ENCODE assay signal across 19 cellular contexts in genomic region chr16:70158261-70158939, GRCh38. TPM values are rescaled to one million over a fixed set of nuclear protein-coding genes. Genes with fewer than 3 reads are reported as not detected.
DNase-seq lines count a peak whose midpoint lies in the region; ATAC-seq, FAIRE-seq and TF ChIP-seq lines count a peak whose summit lies in the region.
"Had no signal": no experiment of that assay in that cellular context is flagged by ENCODE, and none has a peak within 500 bp of the region (broad histone marks: within the 10 kb centered on the region; RNA-seq: fewer than 3 reads in every experiment).

No MANE protein-coding gene starts in this region.

- no peak overlapping the region for H2AFZ ChIP-seq in GM23338

- peak; percentile 42; the same call in 2 of the 3 replicates for ATAC-seq in GM23338
- no peak for ATAC-seq in body of pancreas
- no peak for ATAC-seq in upper lobe of right lung
- ATAC-seq: activated naive CD8-positive, alpha-beta T cell treated with anti-CD3 and anti-CD28 coated beads, Interleukin-2, amount 50 U/mL, for 24 hours; gastroesophageal sphincter had no signal

- no peak overlapping the region for H3K4me2 ChIP-seq in GM23338

- no peak for TF ChIP-seq EP300 in tibial nerve (IDR thresholded peaks at IDR 0.05)

- no peak overlapping the region for H3K27ac Mint-ChIP-seq in CD14-positive monocyte
- H3K27ac Mint-ChIP-seq in GM23338, result no peak overlapping the region
- H3K27ac Mint-ChIP-seq: activated naive CD8-positive, alpha-beta T cell treated with anti-CD3 and anti-CD28 coated beads, Interleukin-2, amount 50 U/mL, for 24 hours; immature natural killer cell had no signal

- H3K36me3 ChIP-seq in GM23338 (ENCODE audit: insufficient read depth) (peaks cover 48% of the 10 kb centered on the region), bronchial epithelial cell (ENCODE audit: control insufficient read depth, insufficient read depth, low read length) (peaks cover 15% of the 10 kb centered on the region), body of pancreas (replicated peaks in 1 of 2; ENCODE audit: insufficient read depth in 1 of 2, low read depth in 2 of 2) (peaks cover 28 to 48% of the 10 kb centered on the region in 2 donors), tibial nerve (peaks cover 4 to 95% (median 46%) of the 10 kb centered on the region in 3 donors), upper lobe of right lung (peaks cover 96% of the 10 kb centered on the region)

- H3K4me3 Mint-ChIP-seq in CD14-positive monocyte (no peak overlapping the region), GM23338 (no peak overlapping the region)
- H3K4me3 Mint-ChIP-seq: activated naive CD8-positive, alpha-beta T cell treated with anti-CD3 and anti-CD28 coated beads, Interleukin-2, amount 50 U/mL, for 24 hours; CD4-positive, alpha-beta memory T cell; immature natural killer cell had no signal

- H3K27me3 ChIP-seq in GM23338 (ENCODE audit: insufficient read depth) (no peaks in the 10 kb centered on the region), bronchial epithelial cell (ENCODE audit: control insufficient read depth, insufficient read depth, low read length) (no peaks in the 10 kb centered on the region), body of pancreas (no peaks in the 10 kb centered on the region), tibial nerve (no peaks in the 10 kb centered on the region), upper lobe of right lung (no peaks in the 10 kb centered on the region)
- H3K27me3 ChIP-seq: gastroesophageal sphincter, sigmoid colon had no signal

- WGBS in body of pancreas, 2 donors, result 79% methylated on average over 7 of the region's 7 CpGs
- 81 to 82% methylated on average over 7 of the region's 7 CpGs for WGBS in tibial nerve, 2 donors

- no peaks in the 10 kb centered on the region for H3K9me3 Mint-ChIP-seq in CD14-positive monocyte
- H3K9me3 Mint-ChIP-seq in GM23338, result no peaks in the 10 kb centered on the region
- H3K9me3 Mint-ChIP-seq: activated naive CD8-positive, alpha-beta T cell treated with anti-CD3 and anti-CD28 coated beads, Interleukin-2, amount 50 U/mL, for 24 hours; CD4-positive, alpha-beta memory T cell; immature natural killer cell had no signal

- intact Hi-C loops in CD14-positive monocyte (cut with micrococcal nuclease) (no loop called here), body of pancreas (cut with DNase I) (no loop called here), upper lobe of right lung (cut with DNase I) (no loop called here)

- no peak for FAIRE-seq in bronchial epithelial cell (lab: Jason Lieb, UNC)
- FAIRE-seq: GM12892 had no signal

- H3K4me3 ChIP-seq in GM23338 (no peak overlapping the region), bronchial epithelial cell (ENCODE audit: low read depth, low read length) (no peak overlapping the region), body of pancreas (no peak overlapping the region), tibial nerve (no peak overlapping the region), upper lobe of right lung (no peak overlapping the region)
- H3K4me3 ChIP-seq: gastroesophageal sphincter, sigmoid colon, thoracic aorta had no signal

- H3K79me2 ChIP-seq in GM23338 (replicated peaks; ENCODE audit: insufficient read depth), result no peaks in the 10 kb centered on the region

- peaks cover 36% of the 10 kb centered on the region for H4K20me1 ChIP-seq in GM23338 (replicated peaks; ENCODE audit: insufficient read depth)

- no peak for TF ChIP-seq CTCF in CD14-positive monocyte (IDR thresholded peaks at IDR 0.05)
- TF ChIP-seq CTCF in GM23338 (conservative IDR thresholded peaks at IDR 0.05; ENCODE audit: low read depth in 2 of 2), result peak in 1 of 2 experiments; percentile 33; a peak in 1 of 4 replicates
- peak; percentile 1 for TF ChIP-seq CTCF in bronchial epithelial cell (IDR thresholded peaks at IDR 0.05; ENCODE audit: insufficient read depth, low read length, severe bottlenecking)
- TF ChIP-seq CTCF in body of pancreas (IDR thresholded peaks at IDR 0.05), result no peak
- TF ChIP-seq CTCF in tibial nerve (IDR thresholded peaks at IDR 0.05), result no peak
- no peak for TF ChIP-seq CTCF in upper lobe of right lung (IDR thresholded peaks at IDR 0.05)

- TF ChIP-seq POLR2A in body of pancreas (IDR thresholded peaks at IDR 0.05) (no peak), tibial nerve (IDR thresholded peaks at IDR 0.05) (no peak)

- no peaks in the 10 kb centered on the region for H3K4me1 ChIP-seq in GM23338 (ENCODE audit: insufficient read depth)
- H3K4me1 ChIP-seq in body of pancreas, result no peaks in the 10 kb centered on the region
- peaks cover 0 to 23% (median 0%) of the 10 kb centered on the region in 4 donors for H3K4me1 ChIP-seq in tibial nerve
- no peaks in the 10 kb centered on the region for H3K4me1 ChIP-seq in upper lobe of right lung
- H3K4me1 ChIP-seq: gastroesophageal sphincter, sigmoid colon had no signal

- H3K9me2 ChIP-seq in GM23338 (ENCODE audit: insufficient read depth), result no peaks in the 10 kb centered on the region

- H3K36me3 Mint-ChIP-seq in CD14-positive monocyte (peaks cover 20 to 32% of the 10 kb centered on the region in 2 donors), GM23338 (ENCODE audit: low read depth) (peaks cover 19% of the 10 kb centered on the region)

- no peak overlapping the region for H3K27ac ChIP-seq in GM23338 (ENCODE audit: low read depth)
- H3K27ac ChIP-seq in body of pancreas, result no peak overlapping the region
- peak overlapping the region in 2 of 4 donors; percentile 30 to 45 for H3K27ac ChIP-seq in tibial nerve
- H3K27ac ChIP-seq in upper lobe of right lung, result no peak overlapping the region
- H3K27ac ChIP-seq: gastroesophageal sphincter, sigmoid colon, thoracic aorta had no signal

- peaks cover 21% of the 10 kb centered on the region; the same call in 1 of the 2 replicates for H3F3A ChIP-seq in GM23338 (replicated peaks; ENCODE audit: low read depth)

- peak; percentile 37 for DNase-seq in CD14-positive monocyte (ENCODE audit: low spot score)
- DNase-seq in GM23338 (ENCODE audit: low spot score), result peak; percentile 37
- no peak for DNase-seq in bronchial epithelial cell (ENCODE audit: low read depth)
- DNase-seq in mesenteric fat pad (ENCODE audit: low spot score), result peak; percentile 90
- DNase-seq in NCI-H748 (lab: John Stamatoyannopoulos, UW; ENCODE audit: unreplicated experiment), result no peak
- DNase-seq in body of pancreas, result no peak
- DNase-seq in tibial nerve (ENCODE audit: low spot score in 2 of 2), result no peak
- DNase-seq in upper lobe of right lung, result no peak
- DNase-seq: activated CD4-positive, alpha-beta T cell treated with anti-CD3 and anti-CD28 coated beads, Interleukin-2, amount 50 U/mL, for 1 hour; activated naive CD8-positive, alpha-beta T cell treated with anti-CD3 and anti-CD28 coated beads, Interleukin-2, amount 50 U/mL, for 24 hours; CD4-positive, alpha-beta memory T cell; immature natural killer cell; NCI-H510A treated with DMSO at 0.1 percent for 48 hours; sigmoid colon; stimulated activated CD4-positive, alpha-beta T cell treated with anti-CD3 and anti-CD28 coated beads, Interleukin-4, amount 100 ng/mL, for 1 hour; stimulated activated CD8-positive, alpha-beta memory T cell treated with anti-CD3 and anti-CD28 coated beads, Interleukin-4, amount 100 ng/mL, for 48 hours had no signal

- H3K9me3 ChIP-seq in body of pancreas, result no peaks in the 10 kb centered on the region
- no peaks in the 10 kb centered on the region for H3K9me3 ChIP-seq in tibial nerve
- H3K9me3 ChIP-seq in upper lobe of right lung, result no peaks in the 10 kb centered on the region
- H3K9me3 ChIP-seq: gastroesophageal sphincter, sigmoid colon, thoracic aorta had no signal

- no peaks in the 10 kb centered on the region for H3K4me1 Mint-ChIP-seq in CD14-positive monocyte
- H3K4me1 Mint-ChIP-seq in GM23338, result peaks cover 2% of the 10 kb centered on the region; the same call in 2 of the 3 replicates
- H3K4me1 Mint-ChIP-seq: activated naive CD8-positive, alpha-beta T cell treated with anti-CD3 and anti-CD28 coated beads, Interleukin-2, amount 50 U/mL, for 24 hours; CD4-positive, alpha-beta memory T cell; immature natural killer cell had no signal

- H3K27me3 Mint-ChIP-seq in CD14-positive monocyte (ENCODE audit: low read depth in 3 of 3) (no peaks in the 10 kb centered on the region), GM23338 (ENCODE audit: insufficient read depth, low read depth, poor library complexity) (no peaks in the 10 kb centered on the region)
- H3K27me3 Mint-ChIP-seq: activated naive CD8-positive, alpha-beta T cell treated with anti-CD3 and anti-CD28 coated beads, Interleukin-2, amount 50 U/mL, for 24 hours; CD4-positive, alpha-beta memory T cell had no signal

TF ChIP-seq in GM23338, 12 proteins besides CTCF, POLR2A, EP300 and RAD21 (continues in another document):
- TF ChIP-seq ZNF114 (CRISPR knock-in tag; IDR thresholded peaks at IDR 0.05), result no peak

RNA-seq across cellular contexts. Expression of gene CLEC18C, which starts 15.2 kb away (rescaled TPM):
- not detected for polyA plus RNA-seq in CD14-positive monocyte
- not detected in 2 replicates for total RNA-seq in GM23338 (2014; rRNA removed; shearing (Covaris generic))
- polyA plus RNA-seq in GM23338 (2016; fragmentation: Nextera tagmentation; extraction: Ambion mirVana), result 0.06 and 0.16 TPM in 2 replicates
- 0.13 TPM in 1 of 2 replicates, not detected in the other for total RNA-seq in bronchial epithelial cell
- total RNA-seq in mesenteric fat pad, result not detected
- total RNA-seq in body of pancreas, result 1 to 10 TPM in 1 of 2 donors, not detected in 1; 1.8 TPM
- total RNA-seq in tibial nerve, result 1 to 10 TPM in 2 of 4 donors, under 1 TPM in 2; 0.30 to 2.5 (median 0.76) TPM
- not detected for total RNA-seq in upper lobe of right lung
- total RNA-seq: gastroesophageal sphincter, sigmoid colon had no signal
- polyA plus RNA-seq: CD4-positive, alpha-beta memory T cell; immature natural killer cell had no signal

RNA-seq across cellular contexts. Expression of gene PDPR, which starts 44.3 kb away (rescaled TPM):
- polyA plus RNA-seq in CD14-positive monocyte (1 to 10 TPM; 5.1 to 5.7 TPM), GM23338 (2016; fragmentation: Nextera tagmentation; extraction: Ambion mirVana) (7.8 and 8.3 TPM in 2 replicates)
- 35.7 and 38.2 TPM in 2 replicates for total RNA-seq in GM23338 (2014; rRNA removed; shearing (Covaris generic))
- total RNA-seq in bronchial epithelial cell (4.1 and 8.4 TPM in 2 replicates), mesenteric fat pad (33.5 TPM), body of pancreas (10 to 100 TPM in 1 of 2 donors, 1 to 10 TPM in 1; 9.6 to 14.3 TPM), tibial nerve (10 to 100 TPM; 23.2 to 38.4 (median 25.8) TPM), upper lobe of right lung (20.3 TPM)

Comparison
In these comparisons a context has a peak if more than half of its experiments do, and no peak if none do; other contexts are left out.
1. DNase-seq: peak in CD14-positive monocyte (single experiment), GM23338 (single experiment) and mesenteric fat pad (single experiment); none in bronchial epithelial cell (single experiment), NCI-H748 (single experiment), body of pancreas (0 of 4), tibial nerve (0 of 2) and upper lobe of right lung (single experiment).